14 cellular contexts compared by ENCODE assay signal in genomic region chr5:44002381-44002901, GRCh38.
DNase-seq lines count a peak whose midpoint lies in the region; ATAC-seq and TF ChIP-seq lines count a peak whose summit lies in the region.
"Had no signal": no experiment of that assay in that cellular context is flagged by ENCODE, and none has a peak within 500 bp of the region (broad histone marks: within the 10 kb centered on the region; RNA-seq: fewer than 3 reads in every experiment).

No MANE protein-coding gene starts in this region.

- H3K4me1 Mint-ChIP-seq in progenitor cell of endocrine pancreas (ENCODE audit: low read depth), result peaks cover 7% of the 10 kb centered on the region
- H3K4me1 Mint-ChIP-seq: central memory CD8-positive, alpha-beta T cell had no signal

- no peaks in the 10 kb centered on the region for H3K36me3 Mint-ChIP-seq in progenitor cell of endocrine pancreas (ENCODE audit: insufficient read depth)

- H3K27ac Mint-ChIP-seq in progenitor cell of endocrine pancreas, result peak overlapping the region; percentile 78

- no peak overlapping the region for H3K4me3 ChIP-seq in epithelial cell of esophagus (ENCODE audit: low read length)
- H3K4me3 ChIP-seq: right atrium auricular region, testis had no signal

- H3K27me3 Mint-ChIP-seq in progenitor cell of endocrine pancreas, result no peaks in the 10 kb centered on the region
- H3K27me3 Mint-ChIP-seq: central memory CD8-positive, alpha-beta T cell had no signal

- no peak overlapping the region for H3K4me3 Mint-ChIP-seq in progenitor cell of endocrine pancreas (ENCODE audit: low read depth)
- H3K4me3 Mint-ChIP-seq: central memory CD8-positive, alpha-beta T cell had no signal

- DNase-seq in DMS53 (lab: John Stamatoyannopoulos, UW), result peak; percentile 95
- peak; percentile 36 for DNase-seq in NCI-H460 (ENCODE audit: extremely low read depth, low read depth)
- DNase-seq in epithelial cell of esophagus (ENCODE audit: low read depth), result peak; percentile 44
- no peak for DNase-seq in progenitor cell of endocrine pancreas (ENCODE audit: low spot score, unreplicated experiment)
- no peak for DNase-seq in AML-193 (lab: John Stamatoyannopoulos, UW)
- DNase-seq in activated CD4-positive, alpha-beta T cell treated with anti-CD3 and anti-CD28 coated beads for 48 hours, result no peak
- no peak for DNase-seq in activated gamma-delta T cell treated with Interleukin-2 at 50 U/mL for 16 hours
- DNase-seq: activated effector memory CD4-positive, alpha-beta T cell treated with Interleukin-2 at 50 U/mL for 16 hours; DMS 273 treated with DMSO at 0.1 percent for 48 hours; NCI-H1436 treated with DMSO at 0.1 percent for 48 hours; testis had no signal

- H3K9me3 Mint-ChIP-seq in progenitor cell of endocrine pancreas (ENCODE audit: low read depth), result peaks cover 10% of the 10 kb centered on the region

- TF ChIP-seq CTCF in epithelial cell of esophagus (IDR thresholded peaks at IDR 0.05; ENCODE audit: insufficient read depth, low read depth, low read length, missing control alignments) (no peak), progenitor cell of endocrine pancreas (IDR thresholded peaks at IDR 0.05; ENCODE audit: unreplicated experiment) (no peak)

- no peak for ATAC-seq in GM18502 (IDR thresholded peaks at IDR 0.05; ENCODE audit: poor library complexity, unreplicated experiment)

Comparison
In these comparisons a context has a peak if more than half of its experiments do, and no peak if none do; other contexts are left out.
1. DNase-seq: peak in DMS53 (single experiment), NCI-H460 (single experiment) and epithelial cell of esophagus (single experiment); none in progenitor cell of endocrine pancreas (single experiment), AML-193 (0 of 2), activated CD4-positive, alpha-beta T cell treated with anti-CD3 and anti-CD28 coated beads for 48 hours (single experiment) and activated gamma-delta T cell treated with Interleukin-2 at 50 U/mL for 16 hours (single experiment).